ENCODE assay signal across 1 cellular context in the genomic region with DNA sequence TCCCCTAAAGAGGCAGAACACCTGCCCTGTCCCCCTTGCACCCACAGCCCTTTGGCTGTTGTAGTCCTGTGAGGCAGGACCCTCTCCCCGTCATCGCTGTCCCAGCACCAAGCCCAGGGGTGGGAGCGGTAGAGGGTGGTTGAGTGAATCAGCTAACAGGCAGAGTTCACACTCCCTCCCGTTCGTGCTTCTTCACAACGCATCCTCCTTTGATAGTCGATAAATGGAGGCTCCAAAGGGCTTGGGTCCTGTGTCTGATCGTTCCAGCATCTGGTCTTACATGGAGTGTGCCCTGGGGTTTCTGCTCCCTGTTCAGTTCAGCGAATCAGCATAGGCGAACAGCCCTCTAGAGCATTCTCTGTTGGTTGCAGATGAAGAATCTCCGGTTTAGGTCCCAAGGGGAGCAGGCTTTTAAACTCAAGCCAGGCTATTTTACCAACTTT.
A peak's percentile ranks its signal among the peaks of the same experiment; 100 is the strongest.
TF ChIP-seq lines count a peak whose summit lies in the region.

No MANE protein-coding gene starts in this region.

TF ChIP-seq in K562, 482 proteins besides CTCF, POLR2A, EP300 and RAD21 (continued from another document):
- TF ChIP-seq POLR2G (IDR thresholded peaks at IDR 0.05; ENCODE audit: low read depth, low read length) (no peak), ZNF384 (IDR thresholded peaks at IDR 0.05; ENCODE audit: low read depth, low read length) (no peak), SREBF1 (IDR thresholded peaks at IDR 0.05; ENCODE audit: borderline replicate concordance, low read depth, low read length) (no peak), KLF16 (IDR thresholded peaks at IDR 0.05) (no peak), ELF4 (CRISPR knock-in tag; IDR thresholded peaks at IDR 0.05) (0 out of 2 replicates have a peak, but pooled peaks have one; percentile 43), ZNF644 (tag; IDR thresholded peaks at IDR 0.05; ENCODE audit: low read depth) (no peak), MAZ (CRISPR knock-in tag; conservative IDR thresholded peaks at IDR 0.05 in 1 of 2, IDR thresholded peaks at IDR 0.05 in 1 of 2) (0 out of 4 replicates have a peak, but pooled peaks of 1 of the 2 experiments have one; percentile 14)
